In the genomic region with DNA sequence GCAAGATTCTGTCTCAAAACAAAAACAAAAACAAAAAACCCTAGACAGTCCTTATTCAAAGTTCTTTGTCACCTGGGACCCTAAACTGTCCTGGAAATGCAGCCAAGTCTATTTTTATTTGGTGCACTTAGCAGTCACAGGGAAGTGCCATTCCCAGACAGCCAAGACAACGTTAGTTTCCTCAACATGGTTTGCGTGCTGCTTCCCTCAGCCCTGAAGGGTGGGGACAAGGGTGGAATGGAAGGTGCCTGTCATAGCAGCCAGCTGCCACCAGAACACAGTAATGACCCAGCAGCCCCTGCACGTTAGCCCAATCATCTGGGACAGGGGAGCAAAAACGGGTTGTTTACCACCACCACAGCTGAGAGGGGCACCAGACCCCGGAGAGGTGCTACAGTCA, we compare ENCODE assay signal across 16 cellular contexts. TPM values are rescaled to one million over a fixed set of nuclear protein-coding genes. Genes with fewer than 3 reads are reported as not detected.
DNase-seq lines count a peak whose midpoint lies in the region; ATAC-seq and TF ChIP-seq lines count a peak whose summit lies in the region.
"Had no signal": no experiment of that assay in that cellular context is flagged by ENCODE, and none has a peak within 500 bp of the region (broad histone marks: within the 10 kb centered on the region; RNA-seq: fewer than 3 reads in every experiment).

No MANE protein-coding gene starts in this region.

- H3K9me3 Mint-ChIP-seq in CD8-positive, alpha-beta T cell, result no peaks in the 10 kb centered on the region
- H3K9me3 Mint-ChIP-seq in immature natural killer cell, result no peaks in the 10 kb centered on the region
- no peaks in the 10 kb centered on the region for H3K9me3 Mint-ChIP-seq in activated naive CD8-positive, alpha-beta T cell treated with anti-CD3 and anti-CD28 coated beads, Interleukin-2, amount 50 U/mL, for 24 hours
- H3K9me3 Mint-ChIP-seq: stimulated activated effector memory CD8-positive, alpha-beta T cell treated with anti-CD3 and anti-CD28 coated beads, Interleukin-12 subunit alpha, Interleukin-12 subunit beta, amount 100 ng/mL, for 72 hours had no signal

- POLR2A ChIA-PET in CD8-positive, alpha-beta T cell (lab: Charles Lee), result no interaction called here

- intact Hi-C loops in CD8-positive, alpha-beta T cell (cut with DNase I, micrococcal nuclease), result no loop called here

- H3K36me3 ChIP-seq in CD8-positive, alpha-beta T cell (ENCODE audit: insufficient read depth, low read length), result no peaks in the 10 kb centered on the region
- no peaks in the 10 kb centered on the region for H3K36me3 ChIP-seq in skeletal muscle tissue (ENCODE audit: control insufficient read depth in 3 of 3, insufficient read depth in 3 of 3, low read length in 3 of 3)

- H3K27ac ChIP-seq in CD8-positive, alpha-beta T cell (ENCODE audit: low read depth, low read length), result no peak overlapping the region
- H3K27ac ChIP-seq in skeletal muscle tissue (ENCODE audit: low read depth, low read length), result no peak overlapping the region

- H3K9ac ChIP-seq in skeletal muscle tissue (ENCODE audit: low read depth in 1 of 3, low read length in 3 of 3), result peak overlapping the region in 2 of 3 donors; percentile 62 to 69

- CTCF ChIA-PET in CD8-positive, alpha-beta T cell (lab: Charles Lee), result interaction anchor here (0.9 kb wide), 1 partner anchor 16 kb away, joined by 3 read pairs; no protein-coding TSS in a partner anchor

- peaks cover 87% of the 10 kb centered on the region for H3K4me1 Mint-ChIP-seq in CD8-positive, alpha-beta T cell (ENCODE audit: low read depth)
- H3K4me1 Mint-ChIP-seq in T-helper 17 cell, result peaks cover 48% of the 10 kb centered on the region
- peaks cover 90 to 99% of the 10 kb centered on the region in 2 donors for H3K4me1 Mint-ChIP-seq in immature natural killer cell
- H3K4me1 Mint-ChIP-seq in activated naive CD8-positive, alpha-beta T cell treated with anti-CD3 and anti-CD28 coated beads, Interleukin-2, amount 50 U/mL, for 24 hours, result peaks cover 79% of the 10 kb centered on the region

- H3K27ac Mint-ChIP-seq in CD8-positive, alpha-beta T cell, result peak overlapping the region; percentile 55
- peak overlapping the region; percentile 51 for H3K27ac Mint-ChIP-seq in T-helper 17 cell
- H3K27ac Mint-ChIP-seq in immature natural killer cell, result no peak overlapping the region
- no peak overlapping the region for H3K27ac Mint-ChIP-seq in activated naive CD8-positive, alpha-beta T cell treated with anti-CD3 and anti-CD28 coated beads, Interleukin-2, amount 50 U/mL, for 24 hours
- H3K27ac Mint-ChIP-seq: stimulated activated effector memory CD8-positive, alpha-beta T cell treated with anti-CD3 and anti-CD28 coated beads, Interleukin-12 subunit alpha, Interleukin-12 subunit beta, amount 100 ng/mL, for 72 hours had no signal

- no peak for TF ChIP-seq CTCF in CD8-positive, alpha-beta T cell (IDR thresholded peaks at IDR 0.05)

- DNase-seq in CD8-positive, alpha-beta T cell, result no peak
- DNase-seq in T-helper 17 cell, result no peak
- no peak for DNase-seq in immature natural killer cell
- DNase-seq in NCI-H2227 treated with DMSO at 0.1 percent for 48 hours (lab: John Stamatoyannopoulos, UW), result no peak
- no peak for DNase-seq in activated naive CD8-positive, alpha-beta T cell treated with anti-CD3 and anti-CD28 coated beads, Interleukin-2, amount 50 U/mL, for 24 hours
- DNase-seq in ureter (ENCODE audit: low spot score), result no peak
- DNase-seq: activated CD4-positive, alpha-beta T cell treated with anti-CD3 and anti-CD28 coated beads, Interleukin-2, amount 50 U/mL, for 48 hours; activated T-cell treated with anti-CD3 and anti-CD28 coated beads, Interleukin-2, amount 50 U/mL, for 48 hours; mesenchymal stem cell; NCI-H187; NCI-H510A; occipital lobe; small intestine had no signal

- ATAC-seq in CD8-positive, alpha-beta T cell, result no peak
- no peak for ATAC-seq in T-helper 17 cell
- ATAC-seq in HG03095 (IDR thresholded peaks at IDR 0.05; ENCODE audit: unreplicated experiment), result no peak
- no peak for ATAC-seq in activated naive CD8-positive, alpha-beta T cell treated with anti-CD3 and anti-CD28 coated beads, Interleukin-2, amount 50 U/mL, for 24 hours
- ATAC-seq: stimulated activated effector memory CD8-positive, alpha-beta T cell treated with anti-CD3 and anti-CD28 coated beads, Interleukin-12 subunit alpha, Interleukin-12 subunit beta, amount 100 ng/mL, for 72 hours had no signal

- no peaks in the 10 kb centered on the region for H3K27me3 ChIP-seq in CD8-positive, alpha-beta T cell (ENCODE audit: insufficient read depth, low read length)
- no peaks in the 10 kb centered on the region for H3K27me3 ChIP-seq in skeletal muscle tissue (ENCODE audit: control insufficient read depth in 3 of 3, insufficient read depth in 3 of 3, low read length in 3 of 3)

- peaks cover 85% of the 10 kb centered on the region for H3K4me1 ChIP-seq in CD8-positive, alpha-beta T cell (ENCODE audit: insufficient read depth, low read length)
- H3K4me1 ChIP-seq in skeletal muscle tissue (ENCODE audit: control insufficient read depth in 3 of 3, insufficient read depth in 3 of 3, low read length in 3 of 3), result peaks cover 44 to 50% (median 47%) of the 10 kb centered on the region in 3 donors

- H3K36me3 Mint-ChIP-seq in CD8-positive, alpha-beta T cell, result peaks cover 13% of the 10 kb centered on the region
- peaks cover 2% of the 10 kb centered on the region for H3K36me3 Mint-ChIP-seq in T-helper 17 cell (ENCODE audit: low read depth)
- H3K36me3 Mint-ChIP-seq in immature natural killer cell, result no peaks in the 10 kb centered on the region
- H3K36me3 Mint-ChIP-seq in activated naive CD8-positive, alpha-beta T cell treated with anti-CD3 and anti-CD28 coated beads, Interleukin-2, amount 50 U/mL, for 24 hours (ENCODE audit: low read depth), result no peaks in the 10 kb centered on the region
- H3K36me3 Mint-ChIP-seq: stimulated activated effector memory CD8-positive, alpha-beta T cell treated with anti-CD3 and anti-CD28 coated beads, Interleukin-12 subunit alpha, Interleukin-12 subunit beta, amount 100 ng/mL, for 72 hours had no signal

- H3K4me3 Mint-ChIP-seq in CD8-positive, alpha-beta T cell, result no peak overlapping the region
- H3K4me3 Mint-ChIP-seq in T-helper 17 cell, result no peak overlapping the region
- peak overlapping the region; percentile 10 to 66 (median 28) for H3K4me3 Mint-ChIP-seq in immature natural killer cell
- no peak overlapping the region for H3K4me3 Mint-ChIP-seq in activated naive CD8-positive, alpha-beta T cell treated with anti-CD3 and anti-CD28 coated beads, Interleukin-2, amount 50 U/mL, for 24 hours
- H3K4me3 Mint-ChIP-seq: stimulated activated effector memory CD8-positive, alpha-beta T cell treated with anti-CD3 and anti-CD28 coated beads, Interleukin-12 subunit alpha, Interleukin-12 subunit beta, amount 100 ng/mL, for 72 hours had no signal

- no peak overlapping the region for H3K4me3 ChIP-seq in CD8-positive, alpha-beta T cell (ENCODE audit: low read depth, low read length)
- peak overlapping the region; percentile 6 to 46 (median 45) for H3K4me3 ChIP-seq in skeletal muscle tissue (ENCODE audit: low read length in 3 of 3)

- no peaks in the 10 kb centered on the region for H3K27me3 Mint-ChIP-seq in CD8-positive, alpha-beta T cell (ENCODE audit: low read depth)
- H3K27me3 Mint-ChIP-seq in T-helper 17 cell (no peaks in the 10 kb centered on the region), immature natural killer cell (ENCODE audit: low read depth in 3 of 3) (peaks cover 0 to 3% (median 2%) of the 10 kb centered on the region in 3 donors)
- H3K27me3 Mint-ChIP-seq in activated naive CD8-positive, alpha-beta T cell treated with anti-CD3 and anti-CD28 coated beads, Interleukin-2, amount 50 U/mL, for 24 hours, result no peaks in the 10 kb centered on the region

- H3K9me3 ChIP-seq in CD8-positive, alpha-beta T cell (ENCODE audit: low read length), result no peaks in the 10 kb centered on the region
- H3K9me3 ChIP-seq in T-helper 17 cell (ENCODE audit: control insufficient read depth, low read length, poor library complexity, severe bottlenecking) (no peaks in the 10 kb centered on the region), skeletal muscle tissue (ENCODE audit: control insufficient read depth in 3 of 3, low read length in 3 of 3) (no peaks in the 10 kb centered on the region)

RNA-seq across cellular contexts. Expression of gene CREBBP, which starts 16.9 kb away (rescaled TPM):
- 100 to 1,000 TPM; 186 to 189 TPM for total RNA-seq in CD8-positive, alpha-beta T cell
- total RNA-seq in T-helper 17 cell (100 to 1,000 TPM; 158 to 173 TPM), skeletal muscle tissue (49.6 TPM), ureter (104 TPM)
- polyA plus RNA-seq in immature natural killer cell, result 10 to 100 TPM in 1 of 3 donors, 1 to 10 TPM in 1, under 1 TPM in 1; 0.27 to 23.8 (median 3.9) TPM

Comparison
In these comparisons a context has a peak if more than half of its experiments do, and no peak if none do; other contexts are left out.
1. H3K27ac Mint-ChIP-seq: peak in CD8-positive, alpha-beta T cell (single experiment) and T-helper 17 cell (single experiment); none in immature natural killer cell (0 of 6) and activated naive CD8-positive, alpha-beta T cell treated with anti-CD3 and anti-CD28 coated beads, Interleukin-2, amount 50 U/mL, for 24 hours (single experiment).
2. H3K4me3 Mint-ChIP-seq: peak in immature natural killer cell (5 of 5); none in CD8-positive, alpha-beta T cell (single experiment), T-helper 17 cell (single experiment) and activated naive CD8-positive, alpha-beta T cell treated with anti-CD3 and anti-CD28 coated beads, Interleukin-2, amount 50 U/mL, for 24 hours (single experiment).